In the genomic region with DNA sequence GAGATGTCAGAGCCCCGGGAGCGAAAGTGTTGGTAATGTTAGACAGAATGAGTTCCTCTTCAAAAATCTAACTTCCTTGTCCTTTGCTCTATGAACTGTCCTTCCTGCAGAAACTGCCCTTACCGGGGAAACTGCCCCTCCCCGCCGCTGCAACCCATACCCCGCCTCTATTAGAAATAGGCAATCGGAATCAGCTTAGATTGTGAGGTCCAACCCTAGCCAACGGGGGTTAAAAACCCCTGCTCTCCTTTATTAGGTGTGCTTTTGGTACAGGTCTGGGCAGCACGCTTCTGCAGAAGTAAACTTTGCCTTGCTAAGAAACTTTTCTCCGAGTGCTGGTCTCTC, we compare ENCODE assay signal across 7 cellular contexts. TPM values are rescaled to one million over a fixed set of nuclear protein-coding genes. Genes with fewer than 3 reads are reported as not detected.
A peak's percentile ranks its signal among the peaks of the same experiment; 100 is the strongest.
DNase-seq lines count a peak whose midpoint lies in the region; FAIRE-seq and TF ChIP-seq lines count a peak whose summit lies in the region.
"Had no signal": no experiment of that assay in that cellular context is flagged by ENCODE, and none has a peak within 500 bp of the region (broad histone marks: within the 10 kb centered on the region; RNA-seq: fewer than 3 reads in every experiment).

No MANE protein-coding gene starts in this region.

- no peak for FAIRE-seq in endothelial cell of umbilical vein (lab: Jason Lieb, UNC)

- H3K79me2 ChIP-seq in endothelial cell of umbilical vein (ENCODE audit: control insufficient read depth, insufficient read depth, low read length) = no peaks in the 10 kb centered on the region
- no peaks in the 10 kb centered on the region for H3K79me2 ChIP-seq in smooth muscle cell (ENCODE audit: low read depth)

- 6% methylated on average over 10 of the region's 10 CpGs for WGBS in smooth muscle cell (ENCODE audit: low lambda C conversion rate)

- H3K9ac ChIP-seq in ES-I3 (ENCODE audit: low read depth, low read length) (peak overlapping the region; percentile 64), endothelial cell of umbilical vein (replicated peaks; ENCODE audit: extremely low read depth, insufficient read depth, low read length) (peak overlapping the region; percentile 57), smooth muscle cell (ENCODE audit: low read depth) (peak overlapping the region; percentile 17)

- CTCF ChIA-PET in endothelial cell of umbilical vein (lab: Charles Lee) = interaction anchor here (0.6 to 4.8 kb wide), 21 partner anchors 8 to 119 kb away, joined by 3 to 126 read pairs (median 6); a partner anchor contains a TSS

- H3K4me1 ChIP-seq in ES-I3 (ENCODE audit: insufficient read depth, low read length) (no peaks in the 10 kb centered on the region), endothelial cell of umbilical vein (ENCODE audit: control insufficient read depth, extremely low read depth, insufficient read depth, low read length) (peaks cover 11% of the 10 kb centered on the region), smooth muscle cell (ENCODE audit: low read depth) (no peaks in the 10 kb centered on the region)

- H3F3A ChIP-seq in smooth muscle cell (ENCODE audit: low read depth) = peaks cover 22% of the 10 kb centered on the region

- H3K4me2 ChIP-seq in endothelial cell of umbilical vein (ENCODE audit: insufficient read depth, low read length) (peak overlapping the region; percentile 63), smooth muscle cell (peak overlapping the region; percentile 86)

- no TSS peak for BruUV-seq in endothelial cell of umbilical vein (replicated peaks; lab: Mats Ljungman, UMichigan)

- H3K27me3 ChIP-seq in endothelial cell of umbilical vein (ENCODE audit: control insufficient read depth in 2 of 2, insufficient read depth in 2 of 2, low read length in 2 of 2) (no peaks in the 10 kb centered on the region), smooth muscle cell (ENCODE audit: low read depth) (no peaks in the 10 kb centered on the region)

- POLR2A ChIA-PET in endothelial cell of umbilical vein (lab: Charles Lee) = interaction anchor here (0.9 to 2.1 kb wide), 7 partner anchors 9 to 87 kb away, joined by 3 to 10 read pairs (median 3); a partner anchor contains a TSS

- H3K4me3 ChIP-seq in endothelial cell of umbilical vein (replicated peaks in 1 of 3; ENCODE audit: insufficient read depth in 1 of 3, low read depth in 1 of 3, low read length in 3 of 3) (peak overlapping the region; percentile 23 to 55 (median 31)), smooth muscle cell (peak overlapping the region; percentile 53)

- no peaks in the 10 kb centered on the region for H3K9me1 ChIP-seq in endothelial cell of umbilical vein (replicated peaks; ENCODE audit: control insufficient read depth, extremely low read depth, insufficient read depth, low read length)

- intact Hi-C loops in endothelial cell of umbilical vein (cut with micrococcal nuclease) = loop anchor here (1.0 to 5.0 kb wide), 4 partner anchors 12 to 644 kb away; a partner anchor contains a TSS
- intact Hi-C loops in posterior cingulate gyrus (cut with DNase I) = loop anchor here (2.0 to 5.0 kb wide), 2 partner anchors 14 to 66 kb away; a partner anchor contains a TSS

- H4K20me1 ChIP-seq in endothelial cell of umbilical vein (replicated peaks; ENCODE audit: control insufficient read depth, extremely low read depth, insufficient read depth, low read length) = no peaks in the 10 kb centered on the region
- H4K20me1 ChIP-seq in smooth muscle cell (ENCODE audit: low read depth) = no peaks in the 10 kb centered on the region

- in situ Hi-C loops in GM13977 (cut with MboI; ENCODE audit: low pct_unique_long_range_greater_than_20kb, low sequenced_read_pairs, unreplicated experiment) = loop anchor here (10.0 kb wide), 1 partner anchor 46 kb away; no protein-coding TSS in a partner anchor

- peaks cover 11% of the 10 kb centered on the region for H3K36me3 ChIP-seq in ES-I3 (ENCODE audit: insufficient read depth, low read length)
- peaks cover 4 to 6% of the 10 kb centered on the region in 2 experiments for H3K36me3 ChIP-seq in endothelial cell of umbilical vein (ENCODE audit: control insufficient read depth in 2 of 2, extremely low read depth in 1 of 2, insufficient read depth in 2 of 2, low read length in 2 of 2)
- H3K36me3 ChIP-seq in smooth muscle cell (ENCODE audit: low read depth) = no peaks in the 10 kb centered on the region

- DNase-seq in MV-4-11 (lab: John Stamatoyannopoulos, UW) (peak; percentile 89), endothelial cell of umbilical vein (ENCODE audit: low read depth, low spot score) (no peak), smooth muscle cell (lab: John Stamatoyannopoulos, UW; ENCODE audit: unreplicated experiment) (no peak), posterior cingulate gyrus (no peak), GM13977 (ENCODE audit: low spot score) (no peak)

- H3K9me3 ChIP-seq in ES-I3 (ENCODE audit: control insufficient read depth, insufficient read depth, low read length) (no peaks in the 10 kb centered on the region), endothelial cell of umbilical vein (replicated peaks; ENCODE audit: control insufficient read depth, insufficient read depth, low read length) (no peaks in the 10 kb centered on the region), smooth muscle cell (replicated peaks; ENCODE audit: low read depth) (no peaks in the 10 kb centered on the region)

- H3K27ac ChIP-seq in endothelial cell of umbilical vein (ENCODE audit: insufficient read depth, low read depth, low read length) (peak overlapping the region; percentile 62), smooth muscle cell (ENCODE audit: low read depth) (peak overlapping the region; percentile 67)

- TF ChIP-seq CTCF in endothelial cell of umbilical vein (IDR thresholded peaks at IDR 0.05; ENCODE audit: extremely low read depth in 1 of 2, insufficient read depth in 1 of 2, low read depth in 1 of 2, low read length in 2 of 2) (no peak), smooth muscle cell (IDR thresholded peaks at IDR 0.05; ENCODE audit: borderline replicate concordance, insufficient read depth, poor library complexity, severe bottlenecking) (no peak), GM13977 (IDR thresholded peaks at IDR 0.05; ENCODE audit: extremely low read depth, insufficient read depth, missing control alignments) (no peak)

- dilution Hi-C loops in endothelial cell of umbilical vein (cut with MboI; ENCODE audit: extremely low pct_ligation_motif_present, low sequenced_read_pairs) = no loop called here

- TF ChIP-seq POLR2A in endothelial cell of umbilical vein (IDR thresholded peaks at IDR 0.05; ENCODE audit: low read depth, low read length) = no peak

- H2AFZ ChIP-seq in endothelial cell of umbilical vein (ENCODE audit: low read depth, low read length) (peak overlapping the region; percentile 37), smooth muscle cell (ENCODE audit: low read depth) (peak overlapping the region; percentile 72)

RNA-seq across cellular contexts. Expression of a gene that starts 11.5 kb away (rescaled TPM):
- total RNA-seq in endothelial cell of umbilical vein = 722 and 777 TPM in 2 replicates
- polyA plus RNA-seq in endothelial cell of umbilical vein = 1,095 and 1,235 TPM in 2 replicates
- polyA plus RNA-seq in endothelial cell of umbilical vein (2011; cell fraction: cytosol; rRNA removed) = 597 and 686 TPM in 2 replicates
- polyA plus RNA-seq in endothelial cell of umbilical vein (2011; cell fraction: nucleus; rRNA removed) = 283 and 291 TPM in 2 replicates
- polyA plus RNA-seq in endothelial cell of umbilical vein (2012) = 944 and 949 TPM in 2 replicates
- 761 and 795 TPM in 2 replicates for polyA minus RNA-seq in endothelial cell of umbilical vein
- 344 TPM for polyA minus RNA-seq in endothelial cell of umbilical vein (2011; cell fraction: cytosol; rRNA and poly(A)+ RNA removed)
- polyA minus RNA-seq in endothelial cell of umbilical vein (2011; cell fraction: nucleus; rRNA and poly(A)+ RNA removed) = 98.2 and 103 TPM in 2 replicates
- total RNA-seq in smooth muscle cell = 183 and 252 TPM in 2 replicates
- 365 and 383 TPM in 2 replicates for polyA plus RNA-seq in smooth muscle cell

RNA-seq across cellular contexts. Expression of a gene that starts 13.1 kb away (rescaled TPM):
- total RNA-seq in endothelial cell of umbilical vein = 178 and 190 TPM in 2 replicates
- 363 and 364 TPM in 2 replicates for polyA plus RNA-seq in endothelial cell of umbilical vein
- 252 and 263 TPM in 2 replicates for polyA plus RNA-seq in endothelial cell of umbilical vein (2011; cell fraction: cytosol; rRNA removed)
- polyA plus RNA-seq in endothelial cell of umbilical vein (2011; cell fraction: nucleus; rRNA removed) = 142 and 143 TPM in 2 replicates
- polyA plus RNA-seq in endothelial cell of umbilical vein (2012) = 295 and 325 TPM in 2 replicates
- polyA minus RNA-seq in endothelial cell of umbilical vein = 134 and 161 TPM in 2 replicates
- polyA minus RNA-seq in endothelial cell of umbilical vein (2011; cell fraction: cytosol; rRNA and poly(A)+ RNA removed) = 60.9 TPM
- polyA minus RNA-seq in endothelial cell of umbilical vein (2011; cell fraction: nucleus; rRNA and poly(A)+ RNA removed) = 25.8 and 27.2 TPM in 2 replicates
- 104 and 146 TPM in 2 replicates for total RNA-seq in smooth muscle cell
- 234 and 241 TPM in 2 replicates for polyA plus RNA-seq in smooth muscle cell

RNA-seq across cellular contexts. Expression of a gene that starts 13.7 kb away (rescaled TPM):
- total RNA-seq in endothelial cell of umbilical vein (63.3 and 64.8 TPM in 2 replicates), smooth muscle cell (33.3 and 102 TPM in 2 replicates)
- polyA plus RNA-seq in endothelial cell of umbilical vein (53.0 and 89.7 TPM in 2 replicates), smooth muscle cell (132 and 172 TPM in 2 replicates)
- polyA plus RNA-seq in endothelial cell of umbilical vein (2011; cell fraction: cytosol; rRNA removed) = 48.2 and 76.5 TPM in 2 replicates
- polyA plus RNA-seq in endothelial cell of umbilical vein (2011; cell fraction: nucleus; rRNA removed) = 21.2 and 24.8 TPM in 2 replicates
- polyA plus RNA-seq in endothelial cell of umbilical vein (2012) = 118 and 122 TPM in 2 replicates
- polyA minus RNA-seq in endothelial cell of umbilical vein = 92.3 and 118 TPM in 2 replicates
- 159 TPM for polyA minus RNA-seq in endothelial cell of umbilical vein (2011; cell fraction: cytosol; rRNA and poly(A)+ RNA removed)
- 22.9 and 27.1 TPM in 2 replicates for polyA minus RNA-seq in endothelial cell of umbilical vein (2011; cell fraction: nucleus; rRNA and poly(A)+ RNA removed)

RNA-seq across cellular contexts. Expression of a gene that starts 17.4 kb away (rescaled TPM):
- total RNA-seq in endothelial cell of umbilical vein (not detected in 2 replicates), smooth muscle cell (not detected in 2 replicates)
- polyA plus RNA-seq in endothelial cell of umbilical vein (not detected in 2 replicates), smooth muscle cell (not detected in 2 replicates)
- not detected in 2 replicates for polyA plus RNA-seq in endothelial cell of umbilical vein (2011; cell fraction: cytosol; rRNA removed)
- not detected in 2 replicates for polyA plus RNA-seq in endothelial cell of umbilical vein (2011; cell fraction: nucleus; rRNA removed)
- not detected in 2 replicates for polyA plus RNA-seq in endothelial cell of umbilical vein (2012)
- polyA minus RNA-seq in endothelial cell of umbilical vein = not detected in 2 replicates
- polyA minus RNA-seq in endothelial cell of umbilical vein (2011; cell fraction: cytosol; rRNA and poly(A)+ RNA removed) = not detected
- polyA minus RNA-seq in endothelial cell of umbilical vein (2011; cell fraction: nucleus; rRNA and poly(A)+ RNA removed) = not detected in 2 replicates
- total RNA-seq: SK-MEL-5 had no signal

RNA-seq across cellular contexts. Expression of a gene that starts 23.9 kb away (rescaled TPM):
- total RNA-seq in endothelial cell of umbilical vein (26.8 and 35.2 TPM in 2 replicates), smooth muscle cell (not detected in 2 replicates)
- polyA plus RNA-seq in endothelial cell of umbilical vein (10.6 and 11.6 TPM in 2 replicates), smooth muscle cell (1.5 TPM in 1 of 2 replicates, not detected in the other)
- 9.1 and 10.2 TPM in 2 replicates for polyA plus RNA-seq in endothelial cell of umbilical vein (2011; cell fraction: cytosol; rRNA removed)
- 2.4 and 3.4 TPM in 2 replicates for polyA plus RNA-seq in endothelial cell of umbilical vein (2011; cell fraction: nucleus; rRNA removed)
- 23.4 and 38.0 TPM in 2 replicates for polyA plus RNA-seq in endothelial cell of umbilical vein (2012)
- polyA minus RNA-seq in endothelial cell of umbilical vein = 15.8 and 33.2 TPM in 2 replicates
- polyA minus RNA-seq in endothelial cell of umbilical vein (2011; cell fraction: cytosol; rRNA and poly(A)+ RNA removed) = not detected
- 1.1 TPM in 1 of 2 replicates, not detected in the other for polyA minus RNA-seq in endothelial cell of umbilical vein (2011; cell fraction: nucleus; rRNA and poly(A)+ RNA removed)
- total RNA-seq: SK-MEL-5 had no signal
